ENCODE assay signal across 14 cellular contexts in genomic region chr16:89404561-89404960, GRCh38.
DNase-seq lines count a peak whose midpoint lies in the region; ATAC-seq, FAIRE-seq and TF ChIP-seq lines count a peak whose summit lies in the region.
"Had no signal": no experiment of that assay in that cellular context is flagged by ENCODE, and none has a peak within 500 bp of the region (broad histone marks: within the 10 kb centered on the region; RNA-seq: fewer than 3 reads in every experiment).

No MANE protein-coding gene starts in this region.

- H3K4me3 ChIP-seq in small intestine (ENCODE audit: low read depth in 1 of 2, low read length in 2 of 2) = no peak overlapping the region

- H3K27ac ChIP-seq in small intestine (ENCODE audit: low read depth in 1 of 2, low read length in 1 of 2) = no peak overlapping the region

- no peak for FAIRE-seq in small intestine (lab: Jason Lieb, UNC)
- FAIRE-seq: G401.6 had no signal

- peaks cover 0 to 19% of the 10 kb centered on the region in 2 donors for H3K4me1 ChIP-seq in small intestine (ENCODE audit: control insufficient read depth in 2 of 2, insufficient read depth in 1 of 2, low read depth in 1 of 2, low read length in 1 of 2)

- POLR2A ChIA-PET in activated CD4-positive, alpha-beta memory T cell treated with anti-CD3 and anti-CD28 coated beads for 36 hours (lab: Charles Lee) = interaction anchor here (1.3 kb wide), 1 partner anchor 85 kb away, joined by 3 read pairs; no protein-coding TSS in a partner anchor

- ATAC-seq in activated naive CD4-positive, alpha-beta T cell treated with anti-CD3 and anti-CD28 coated beads, Interleukin-2, amount 50 U/mL, for 72 hours = no peak
- ATAC-seq in esophagus mucosa (peak; percentile 70), HG03439 (IDR thresholded peaks at IDR 0.05; ENCODE audit: unreplicated experiment) (no peak)

- H3K27me3 Mint-ChIP-seq in activated CD4-positive, alpha-beta memory T cell treated with anti-CD3 and anti-CD28 coated beads for 36 hours = no peaks in the 10 kb centered on the region
- no peaks in the 10 kb centered on the region for H3K27me3 Mint-ChIP-seq in osteocyte (ENCODE audit: unreplicated experiment)
- H3K27me3 Mint-ChIP-seq: dendritic cell treated with granulocyte-macrophage colony-stimulating factor and Interleukin-4, amounts not matched to agents 40 ng/mL and 50 ng/mL, for 4 days had no signal

- no peaks in the 10 kb centered on the region for H3K36me3 Mint-ChIP-seq in activated naive CD4-positive, alpha-beta T cell treated with anti-CD3 and anti-CD28 coated beads, Interleukin-2, amount 50 U/mL, for 72 hours
- H3K36me3 Mint-ChIP-seq in activated CD4-positive, alpha-beta memory T cell treated with anti-CD3 and anti-CD28 coated beads for 36 hours = no peaks in the 10 kb centered on the region
- no peaks in the 10 kb centered on the region for H3K36me3 Mint-ChIP-seq in osteocyte (ENCODE audit: unreplicated experiment)

- intact Hi-C loops in activated CD4-positive, alpha-beta memory T cell treated with anti-CD3 and anti-CD28 coated beads for 36 hours (cut with micrococcal nuclease) = no loop called here

- peaks cover 75% of the 10 kb centered on the region for H3K4me1 Mint-ChIP-seq in activated CD4-positive, alpha-beta memory T cell treated with anti-CD3 and anti-CD28 coated beads for 36 hours (ENCODE audit: low read depth)
- peaks cover 78% of the 10 kb centered on the region for H3K4me1 Mint-ChIP-seq in osteocyte (ENCODE audit: unreplicated experiment)

- H3K27me3 ChIP-seq in small intestine (ENCODE audit: control insufficient read depth in 2 of 2, insufficient read depth in 2 of 2, low read length in 2 of 2) = no peaks in the 10 kb centered on the region

- H3K9me3 Mint-ChIP-seq in activated naive CD4-positive, alpha-beta T cell treated with anti-CD3 and anti-CD28 coated beads, Interleukin-2, amount 50 U/mL, for 72 hours = no peaks in the 10 kb centered on the region
- no peaks in the 10 kb centered on the region for H3K9me3 Mint-ChIP-seq in activated CD4-positive, alpha-beta memory T cell treated with anti-CD3 and anti-CD28 coated beads for 36 hours
- H3K9me3 Mint-ChIP-seq in osteocyte (ENCODE audit: unreplicated experiment) = no peaks in the 10 kb centered on the region
- H3K9me3 Mint-ChIP-seq: dendritic cell treated with granulocyte-macrophage colony-stimulating factor and Interleukin-4, amounts not matched to agents 40 ng/mL and 50 ng/mL, for 4 days had no signal

- H3K27ac Mint-ChIP-seq in activated naive CD4-positive, alpha-beta T cell treated with anti-CD3 and anti-CD28 coated beads, Interleukin-2, amount 50 U/mL, for 72 hours = peak overlapping the region; percentile 55 to 88
- peak overlapping the region; percentile 70 for H3K27ac Mint-ChIP-seq in activated CD4-positive, alpha-beta memory T cell treated with anti-CD3 and anti-CD28 coated beads for 36 hours
- H3K27ac Mint-ChIP-seq in osteocyte (ENCODE audit: unreplicated experiment) = no peak overlapping the region
- H3K27ac Mint-ChIP-seq: dendritic cell treated with granulocyte-macrophage colony-stimulating factor and Interleukin-4, amounts not matched to agents 40 ng/mL and 50 ng/mL, for 4 days had no signal

- H3K9me3 ChIP-seq in small intestine (ENCODE audit: control insufficient read depth, low read depth) = no peaks in the 10 kb centered on the region

- no peak for TF ChIP-seq CTCF in osteocyte (IDR thresholded peaks at IDR 0.05)

- CTCF ChIA-PET in activated CD4-positive, alpha-beta memory T cell treated with anti-CD3 and anti-CD28 coated beads for 36 hours (lab: Charles Lee) = no interaction called here

- no peak overlapping the region for H3K4me3 Mint-ChIP-seq in activated CD4-positive, alpha-beta memory T cell treated with anti-CD3 and anti-CD28 coated beads for 36 hours
- no peak overlapping the region for H3K4me3 Mint-ChIP-seq in osteocyte (ENCODE audit: unreplicated experiment)
- H3K4me3 Mint-ChIP-seq: dendritic cell treated with granulocyte-macrophage colony-stimulating factor and Interleukin-4, amounts not matched to agents 40 ng/mL and 50 ng/mL, for 4 days had no signal

- no peak for DNase-seq in activated naive CD4-positive, alpha-beta T cell treated with anti-CD3 and anti-CD28 coated beads, Interleukin-2, amount 50 U/mL, for 72 hours (ENCODE audit: low spot score in 2 of 2)
- no peak for DNase-seq in activated naive CD4-positive, alpha-beta T cell treated with Interleukin-2 at 50 U/mL for 16 hours
- no peak for DNase-seq in activated CD4-positive, alpha-beta memory T cell treated with anti-CD3 and anti-CD28 coated beads for 36 hours
- DNase-seq in small intestine = peak; percentile 46
- no peak for DNase-seq in CD1c-positive myeloid dendritic cell (ENCODE audit: extremely low spot score)
- no peak for DNase-seq in osteocyte (ENCODE audit: extremely low spot score, unreplicated experiment)
- DNase-seq: activated naive CD4-positive, alpha-beta T cell treated with anti-CD3 and anti-CD28 coated beads, Interleukin-2, amount 50 U/mL, for 16 hours; KBM-7; NCI-H1930; NCI-H774 had no signal

- 77 to 89% (median 84%) methylated on average over 8 of the region's 8 CpGs for WGBS in small intestine, 3 donors

- H3K36me3 ChIP-seq in small intestine (ENCODE audit: control insufficient read depth in 2 of 2, insufficient read depth in 2 of 2, low read length in 2 of 2) = no peaks in the 10 kb centered on the region
